Comparison of ENCODE assay signal across 8 cellular contexts in genomic region chr1:212035123-212035834, GRCh38. TPM values are rescaled to one million over a fixed set of nuclear protein-coding genes. Genes with fewer than 3 reads are reported as not detected.
DNase-seq lines count a peak whose midpoint lies in the region; ATAC-seq and TF ChIP-seq lines count a peak whose summit lies in the region.

TSS of gene DTL (plus strand) at chr1:212035748. CDS start at chr1:212035891, 143 bp downstream.
TSS of gene INTS7 (minus strand) at chr1:212035557. CDS start at chr1:212035437, 120 bp downstream.

- no peaks in the 10 kb centered on the region for H3K9me3 Mint-ChIP-seq in natural killer cell treated with Interleukin-12 subunit alpha and Interleukin-12 subunit beta and Interleukin-15 and Interleukin-18, amount 100 ng/mL, for 72 hours

- in situ Hi-C loops in HAP-1 (cut with MboI; ENCODE audit: low sequenced_read_pairs): loop anchor here (25.0 kb wide), 1 partner anchor 348 kb away; the partner anchor contains the start of gene NEK2

- H3K4me3 ChIP-seq in HAP-1 (peak within 1 kb of the TSS; percentile 70), MG63 (peak within 1 kb of the TSS; percentile 80), fibroblast of pulmonary artery (replicated peaks; ENCODE audit: low read depth, low read length) (peak within 1 kb of the TSS; percentile 81)

- peak; percentile 91 to 96 for ATAC-seq in natural killer cell treated with Interleukin-12 subunit alpha and Interleukin-12 subunit beta and Interleukin-15 and Interleukin-18, amount 100 ng/mL, for 72 hours
- ATAC-seq in stimulated activated naive CD8-positive, alpha-beta T cell treated with anti-CD3 and anti-CD28 coated beads, Interleukin-15, Interleukin-2, amounts not matched to agents 100 U/mL and 50 U/mL, for 24 hours: peak; percentile 82

- H3K36me3 ChIP-seq in HAP-1 (replicated peaks) (peaks cover 24% of the 10 kb centered on the region), MG63 (peaks cover 35% of the 10 kb centered on the region)

- TF ChIP-seq CTCF in fibroblast of pulmonary artery (IDR thresholded peaks at IDR 0.05; ENCODE audit: low read length, missing control alignments): peak; percentile 87

- H3K4me1 ChIP-seq in HAP-1: peaks cover 13% of the 10 kb centered on the region

- H3K27me3 Mint-ChIP-seq in natural killer cell treated with Interleukin-12 subunit alpha and Interleukin-12 subunit beta and Interleukin-15 and Interleukin-18, amount 100 ng/mL, for 72 hours: no peaks in the 10 kb centered on the region

- peaks cover 46 to 65% of the 10 kb centered on the region in 2 donors for H3K4me1 Mint-ChIP-seq in natural killer cell treated with Interleukin-12 subunit alpha and Interleukin-12 subunit beta and Interleukin-15 and Interleukin-18, amount 100 ng/mL, for 72 hours (ENCODE audit: low read depth in 2 of 2)

- H3K4me3 Mint-ChIP-seq in natural killer cell treated with Interleukin-12 subunit alpha and Interleukin-12 subunit beta and Interleukin-15 and Interleukin-18, amount 100 ng/mL, for 72 hours: peak within 1 kb of the TSS; percentile 94

- H3K27ac Mint-ChIP-seq in natural killer cell treated with Interleukin-12 subunit alpha and Interleukin-12 subunit beta and Interleukin-15 and Interleukin-18, amount 100 ng/mL, for 72 hours: peak within 1 kb of the TSS; percentile 93 to 97

- peaks cover 6% of the 10 kb centered on the region for H3K36me3 Mint-ChIP-seq in natural killer cell treated with Interleukin-12 subunit alpha and Interleukin-12 subunit beta and Interleukin-15 and Interleukin-18, amount 100 ng/mL, for 72 hours

- H3K27me3 ChIP-seq in HAP-1 (ENCODE audit: low read depth) (no peaks in the 10 kb centered on the region), MG63 (no peaks in the 10 kb centered on the region)

- peak; percentile 97 for DNase-seq in GDM1 (lab: John Stamatoyannopoulos, UW)
- DNase-seq in HAP-1 (ENCODE audit: low spot score in 2 of 2): peak; percentile 98 to 99
- peak; percentile 100 for DNase-seq in MG63
- DNase-seq in SHP77 treated with DMSO at 0.1 percent for 48 hours (lab: John Stamatoyannopoulos, UW): peak; percentile 98
- DNase-seq in activated effector memory CD4-positive, alpha-beta T cell treated with anti-CD3 and anti-CD28 coated beads, Interleukin-2, amount 50 U/mL, for 16 hours: peak; percentile 99
- DNase-seq in fibroblast of pulmonary artery (ENCODE audit: low read depth): peak; percentile 99
- peak; percentile 99 for DNase-seq in natural killer cell treated with Interleukin-12 subunit alpha and Interleukin-12 subunit beta and Interleukin-15 and Interleukin-18, amount 100 ng/mL, for 72 hours (ENCODE audit: low spot score)
- peak; percentile 98 for DNase-seq in stimulated activated naive CD8-positive, alpha-beta T cell treated with anti-CD3 and anti-CD28 coated beads, Interleukin-15, Interleukin-2, amounts not matched to agents 100 U/mL and 50 U/mL, for 24 hours

- H3K9me3 ChIP-seq in HAP-1: no peaks in the 10 kb centered on the region
- H3K9me3 ChIP-seq in MG63: no peaks in the 10 kb centered on the region

RNA-seq across cellular contexts. Expression of gene DTL, which starts in this region (rescaled TPM):
- 35.1 and 36.7 TPM in 2 replicates for total RNA-seq in MG63 (2014; rRNA removed; shearing (Covaris generic); ENCODE audit: low replicate concordance)
- total RNA-seq in natural killer cell treated with Interleukin-12 subunit alpha and Interleukin-12 subunit beta and Interleukin-15 and Interleukin-18, amount 100 ng/mL, for 72 hours: 10 to 100 TPM; 43.2 to 90.3 TPM

RNA-seq across cellular contexts. Expression of gene INTS7, which starts in this region (rescaled TPM):
- total RNA-seq in MG63 (2014; rRNA removed; shearing (Covaris generic); ENCODE audit: low replicate concordance): 25.0 and 44.7 TPM in 2 replicates
- total RNA-seq in natural killer cell treated with Interleukin-12 subunit alpha and Interleukin-12 subunit beta and Interleukin-15 and Interleukin-18, amount 100 ng/mL, for 72 hours: 10 to 100 TPM; 32.9 to 41.8 TPM

Comparison
In these comparisons a context has a peak if more than half of its experiments do, and no peak if none do; other contexts are left out.
1. Peak in every context shown above with its lines: DNase-seq, ATAC-seq and H3K4me3 ChIP-seq.